ENCODE assay signal across 36 cellular contexts in the genomic region with DNA sequence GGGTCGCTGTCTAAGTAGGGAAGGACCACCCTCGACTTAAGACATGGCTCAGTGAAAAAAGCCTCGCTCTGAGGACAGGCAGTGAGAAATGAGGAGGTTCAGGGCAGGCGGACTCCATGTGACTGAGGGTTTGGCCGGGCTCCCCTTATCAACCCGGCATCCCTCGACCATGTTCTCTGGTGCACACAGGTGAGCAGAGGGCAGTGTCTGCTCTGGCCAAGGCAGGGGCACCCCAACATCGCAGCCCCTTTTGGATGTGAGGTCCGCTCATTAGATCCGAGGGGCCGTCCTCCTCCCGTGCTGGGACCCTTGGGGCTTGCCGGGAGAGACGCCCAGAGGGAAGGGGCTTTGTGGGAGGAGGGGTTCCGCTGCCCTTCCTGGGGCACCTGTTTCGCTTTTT.
"Had no signal": no experiment of that assay in that cellular context is flagged by ENCODE, and none has a peak within 500 bp of the region (broad histone marks: within the 10 kb centered on the region; RNA-seq: fewer than 3 reads in every experiment).

No MANE protein-coding gene starts in this region.

- H3K9me3 Mint-ChIP-seq: activated CD4-positive, alpha-beta T cell treated with anti-CD3 and anti-CD28 coated beads, Interleukin-2, amount 10 ng/mL, durations not matched to agents 7 days and 5 days; activated naive CD4-positive, alpha-beta T cell treated with anti-CD3 and anti-CD28 coated beads, Interleukin-2, amount 50 U/mL, for 24 hours; activated naive CD8-positive, alpha-beta T cell treated with anti-CD3 and anti-CD28 coated beads, Interleukin-2, amount 10 ng/mL, durations not matched to agents 7 days and 5 days; activated T-cell treated with anti-CD3 and anti-CD28 coated beads, Interleukin-2, amount 50 U/mL, for 24 hours; activated T-helper 2 cell treated with anti-CD3 and anti-CD28 coated beads, Interferon-gamma antibody, Interleukin-2, Interleukin-4, amounts not matched to agents 10 μg/mL and 5 μg/mL and 100 μg/mL, durations not matched to agents 14 hours and 24 hours and 36 hours; T-helper 1 cell treated with Interleukin-12 subunit alpha and Interleukin-12 subunit beta and Interleukin-4 antibody, amounts not matched to agents 30 μg/mL and 1 μg/mL, for 36 hours; T-helper 2 cell treated with Interferon-gamma antibody and Interleukin-4, amounts not matched to agents 5 μg/mL and 100 μg/mL, for 36 hours had no signal

- ATAC-seq: activated CD4-positive, alpha-beta T cell treated with anti-CD3 and anti-CD28 coated beads for 36 hours; activated CD4-positive, CD25-positive, alpha-beta regulatory T cell treated with anti-CD3 and anti-CD28 coated beads, Interleukin-2, amount 50 U/mL, for 24 hours; activated CD8-positive, alpha-beta T cell treated with anti-CD3 and anti-CD28 coated beads, Interleukin-2, amount 10 ng/mL, durations not matched to agents 7 days and 5 days; body of pancreas; PC-3; WTC11 had no signal

- H3K9me3 ChIP-seq: body of pancreas, Peyer's patch had no signal

- DNase-seq: activated CD4-positive, alpha-beta T cell treated with anti-CD3 and anti-CD28 coated beads for 36 hours; activated CD4-positive, alpha-beta T cell treated with anti-CD3 and anti-CD28 coated beads, Interleukin-2, amount 10 ng/mL, durations not matched to agents 7 days and 5 days; activated CD4-positive, alpha-beta T cell treated with anti-CD3 and anti-CD28 coated beads, Interleukin-2, amount 50 U/mL, for 48 hours; activated CD8-positive, alpha-beta T cell treated with anti-CD3 and anti-CD28 coated beads, Interleukin-2, amount 10 ng/mL, durations not matched to agents 7 days and 5 days; activated gamma-delta T cell; activated naive CD4-positive, alpha-beta T cell treated with Interleukin-2 at 50 U/mL for 16 hours; activated naive CD8-positive, alpha-beta T cell treated with anti-CD3 and anti-CD28 coated beads, Interleukin-2, amount 10 ng/mL, durations not matched to agents 7 days and 5 days; activated T-cell treated with anti-CD3 and anti-CD28 coated beads, Interleukin-2, amount 50 U/mL, for 24 hours; amygdala; body of pancreas; central memory CD4-positive, alpha-beta T cell; Karpas-422; KBM-7; NCI-H1105; NCI-H1417 treated with DMSO at 0.1 percent for 48 hours; NCI-H1694; NCI-H1930; NCI-H2081 treated with DMSO at 0.1 percent for 48 hours; NCI-H345; NCI-H524 treated with DMSO at 0.1 percent for 48 hours; PC-3; RPMI8226; SHP77; SJCRH30 had no signal

- H3K27ac ChIP-seq: body of pancreas, Peyer's patch, SJCRH30, SK-N-MC had no signal

- FAIRE-seq: astrocyte, bronchial epithelial cell, TTC549 had no signal

- H3K4me3 ChIP-seq: body of pancreas, Peyer's patch, SJCRH30, SK-N-MC had no signal

- H3K36me3 ChIP-seq: Peyer's patch, SJCRH30 had no signal

- H3K4me1 ChIP-seq: body of pancreas, Peyer's patch had no signal

- H3K4me1 Mint-ChIP-seq: activated CD4-positive, alpha-beta T cell treated with anti-CD3 and anti-CD28 coated beads for 36 hours; activated CD4-positive, alpha-beta T cell treated with anti-CD3 and anti-CD28 coated beads, Interleukin-2, amount 10 ng/mL, durations not matched to agents 7 days and 5 days; activated naive CD4-positive, alpha-beta T cell treated with anti-CD3 and anti-CD28 coated beads, Interleukin-2, amount 50 U/mL, for 24 hours; activated naive CD8-positive, alpha-beta T cell treated with anti-CD3 and anti-CD28 coated beads, Interleukin-2, amount 10 ng/mL, durations not matched to agents 7 days and 5 days; IgD-negative memory B cell had no signal

- H3K4me3 Mint-ChIP-seq: activated CD4-positive, alpha-beta T cell treated with anti-CD3 and anti-CD28 coated beads for 36 hours; activated CD4-positive, alpha-beta T cell treated with anti-CD3 and anti-CD28 coated beads, Interleukin-2, amount 10 ng/mL, durations not matched to agents 7 days and 5 days; activated CD8-positive, alpha-beta T cell treated with anti-CD3 and anti-CD28 coated beads, Interleukin-2, amount 10 ng/mL, durations not matched to agents 7 days and 5 days; activated naive CD4-positive, alpha-beta T cell treated with anti-CD3 and anti-CD28 coated beads, Interleukin-2, amount 50 U/mL, for 24 hours; activated naive CD8-positive, alpha-beta T cell treated with anti-CD3 and anti-CD28 coated beads, Interleukin-2, amount 10 ng/mL, durations not matched to agents 7 days and 5 days; activated T-cell treated with anti-CD3 and anti-CD28 coated beads, Interleukin-2, amount 50 U/mL, for 24 hours; T-helper 1 cell treated with Interleukin-12 subunit alpha and Interleukin-12 subunit beta and Interleukin-4 antibody, amounts not matched to agents 30 μg/mL and 1 μg/mL, for 36 hours; T-helper 2 cell treated with Interferon-gamma antibody and Interleukin-4, amounts not matched to agents 5 μg/mL and 100 μg/mL, for 36 hours; WTC11 had no signal

- H3K27me3 Mint-ChIP-seq: activated CD4-positive, alpha-beta T cell treated with anti-CD3 and anti-CD28 coated beads for 36 hours; activated CD4-positive, alpha-beta T cell treated with anti-CD3 and anti-CD28 coated beads, Interleukin-2, amount 10 ng/mL, durations not matched to agents 7 days and 5 days; activated naive CD4-positive, alpha-beta T cell treated with anti-CD3 and anti-CD28 coated beads, Interleukin-2, amount 50 U/mL, for 24 hours; activated naive CD8-positive, alpha-beta T cell treated with anti-CD3 and anti-CD28 coated beads, Interleukin-2, amount 10 ng/mL, durations not matched to agents 7 days and 5 days; activated T-cell treated with anti-CD3 and anti-CD28 coated beads, Interleukin-2, amount 50 U/mL, for 24 hours; IgD-negative memory B cell had no signal

- H3K27ac Mint-ChIP-seq: activated CD4-positive, alpha-beta T cell treated with anti-CD3 and anti-CD28 coated beads for 36 hours; activated CD4-positive, alpha-beta T cell treated with anti-CD3 and anti-CD28 coated beads, Interleukin-2, amount 10 ng/mL, durations not matched to agents 7 days and 5 days; activated CD8-positive, alpha-beta T cell treated with anti-CD3 and anti-CD28 coated beads, Interleukin-2, amount 10 ng/mL, durations not matched to agents 7 days and 5 days; activated naive CD4-positive, alpha-beta T cell treated with anti-CD3 and anti-CD28 coated beads, Interleukin-2, amount 50 U/mL, for 24 hours; activated naive CD8-positive, alpha-beta T cell treated with anti-CD3 and anti-CD28 coated beads, Interleukin-2, amount 10 ng/mL, durations not matched to agents 7 days and 5 days; activated T-cell treated with anti-CD3 and anti-CD28 coated beads, Interleukin-2, amount 50 U/mL, for 24 hours; activated T-helper 2 cell treated with anti-CD3 and anti-CD28 coated beads, Interferon-gamma antibody, Interleukin-2, Interleukin-4, amounts not matched to agents 10 μg/mL and 5 μg/mL and 100 μg/mL, durations not matched to agents 14 hours and 24 hours and 36 hours; IgD-negative memory B cell; T-helper 1 cell treated with Interleukin-12 subunit alpha and Interleukin-12 subunit beta and Interleukin-4 antibody, amounts not matched to agents 30 μg/mL and 1 μg/mL, for 36 hours; T-helper 2 cell treated with Interferon-gamma antibody and Interleukin-4, amounts not matched to agents 5 μg/mL and 100 μg/mL, for 36 hours; WTC11 had no signal
